ENCODE assay signal across 28 cellular contexts in genomic region chr4:145316961-145317360, GRCh38.
"Had no signal": no experiment of that assay in that cellular context is flagged by ENCODE, and none has a peak within 500 bp of the region (broad histone marks: within the 10 kb centered on the region; RNA-seq: fewer than 3 reads in every experiment).

No MANE protein-coding gene starts in this region.

- H3K36me3 Mint-ChIP-seq: naive thymus-derived CD8-positive, alpha-beta T cell; natural killer cell treated with Interleukin-12 subunit alpha and Interleukin-12 subunit beta and Interleukin-15 and Interleukin-18, amount 100 ng/mL, for 72 hours; neural progenitor cell; stimulated activated effector memory CD8-positive, alpha-beta T cell treated with anti-CD3 and anti-CD28 coated beads, Interleukin-12 subunit alpha, Interleukin-12 subunit beta, amount 100 ng/mL, for 72 hours; stimulated activated naive B cell treated with anti-CD40 and anti-IgM and Interleukin-4, amounts not matched to agents 10 μg/mL and 1 μg/mL and 100 μg/mL, for 72 hours had no signal

- DNase-seq: naive thymus-derived CD8-positive, alpha-beta T cell; occipital lobe; ovary; posterior cingulate gyrus; psoas muscle; right cardiac atrium; right lobe of liver; sigmoid colon; small intestine; stimulated activated CD4-positive, alpha-beta T cell treated with anti-CD3 and anti-CD28 coated beads, Interleukin-15, amount 100 ng/mL, for 24 hours; stimulated activated CD4-positive, alpha-beta T cell treated with anti-CD3 and anti-CD28 coated beads, Interleukin-2, amount 100 ng/mL, for 24 hours; stimulated activated CD4-positive, alpha-beta T cell treated with anti-CD3 and anti-CD28 coated beads, Interleukin-2, amount 100 ng/mL, for 48 hours; stimulated activated CD4-positive, alpha-beta T cell treated with anti-CD3 and anti-CD28 coated beads, Interleukin-4, amount 100 ng/mL, for 24 hours; stimulated activated naive B cell treated with anti-CD40 and anti-IgM and Interleukin-4, amounts not matched to agents 10 μg/mL and 1 μg/mL and 100 μg/mL, for 72 hours; stimulated activated naive CD4-positive, alpha-beta T cell treated with Interleukin-2 at 50 U/mL for 16 hours; stomach; thyroid gland; trophoblast cell; upper lobe of left lung had no signal

- FAIRE-seq: small intestine, urothelium cell line had no signal

- H3K27me3 ChIP-seq: neural progenitor cell, ovary, right lobe of liver, sigmoid colon, stomach, thyroid gland, tibial nerve, upper lobe of left lung had no signal

- H3K9ac ChIP-seq: neural progenitor cell, parathyroid adenoma had no signal

- H3K27me3 Mint-ChIP-seq: progenitor cell of endocrine pancreas had no signal

- ATAC-seq: naive thymus-derived CD8-positive, alpha-beta T cell; natural killer cell treated with Interleukin-12 subunit alpha and Interleukin-12 subunit beta and Interleukin-15 and Interleukin-18, amount 100 ng/mL, for 72 hours; psoas muscle; right cardiac atrium; right lobe of liver; stimulated activated effector memory CD8-positive, alpha-beta T cell treated with anti-CD3 and anti-CD28 coated beads, Interleukin-12 subunit alpha, Interleukin-12 subunit beta, amount 100 ng/mL, for 72 hours; stimulated activated naive B cell treated with anti-CD40 and anti-IgM and Interleukin-4, amounts not matched to agents 10 μg/mL and 1 μg/mL and 100 μg/mL, for 72 hours had no signal

- H2AFZ ChIP-seq: neural progenitor cell, parathyroid adenoma had no signal

- H3K27ac Mint-ChIP-seq: naive thymus-derived CD8-positive, alpha-beta T cell; natural killer cell treated with Interleukin-12 subunit alpha and Interleukin-12 subunit beta and Interleukin-15 and Interleukin-18, amount 100 ng/mL, for 72 hours; neural progenitor cell; progenitor cell of endocrine pancreas; stimulated activated effector memory CD8-positive, alpha-beta T cell treated with anti-CD3 and anti-CD28 coated beads, Interleukin-12 subunit alpha, Interleukin-12 subunit beta, amount 100 ng/mL, for 72 hours; stimulated activated naive B cell treated with anti-CD40 and anti-IgM and Interleukin-4, amounts not matched to agents 10 μg/mL and 1 μg/mL and 100 μg/mL, for 72 hours; stimulated activated naive CD8-positive, alpha-beta T cell treated with anti-CD3 and anti-CD28 coated beads, Interleukin-15, Interleukin-2, amounts not matched to agents 100 ng/mL and 50 ng/mL, for 24 hours had no signal

- H3K36me3 ChIP-seq: neural progenitor cell, ovary, right lobe of liver, sigmoid colon, stomach, thoracic aorta, thyroid gland, tibial nerve, upper lobe of left lung had no signal

- H3K4me1 Mint-ChIP-seq: naive thymus-derived CD8-positive, alpha-beta T cell; neural progenitor cell; stimulated activated effector memory CD8-positive, alpha-beta T cell treated with anti-CD3 and anti-CD28 coated beads, Interleukin-12 subunit alpha, Interleukin-12 subunit beta, amount 100 ng/mL, for 72 hours; stimulated activated naive B cell treated with anti-CD40 and anti-IgM and Interleukin-4, amounts not matched to agents 10 μg/mL and 1 μg/mL and 100 μg/mL, for 72 hours had no signal

- H3K4me3 ChIP-seq: neural progenitor cell, ovary, psoas muscle, right lobe of liver, sigmoid colon, stomach, thoracic aorta, thyroid gland, tibial nerve, upper lobe of left lung had no signal

- H3K79me2 ChIP-seq: parathyroid adenoma had no signal

- H3K9me3 Mint-ChIP-seq: natural killer cell treated with Interleukin-12 subunit alpha and Interleukin-12 subunit beta and Interleukin-15 and Interleukin-18, amount 100 ng/mL, for 72 hours; neural progenitor cell; stimulated activated effector memory CD8-positive, alpha-beta T cell treated with anti-CD3 and anti-CD28 coated beads, Interleukin-12 subunit alpha, Interleukin-12 subunit beta, amount 100 ng/mL, for 72 hours; stimulated activated naive CD8-positive, alpha-beta T cell treated with anti-CD3 and anti-CD28 coated beads, Interleukin-15, Interleukin-2, amounts not matched to agents 100 ng/mL and 50 ng/mL, for 24 hours had no signal

- H3K4me1 ChIP-seq: neural progenitor cell, parathyroid adenoma, psoas muscle, right lobe of liver, sigmoid colon, stomach, thyroid gland, tibial nerve, upper lobe of left lung had no signal

- H3K4me3 Mint-ChIP-seq: naive thymus-derived CD8-positive, alpha-beta T cell; natural killer cell treated with Interleukin-12 subunit alpha and Interleukin-12 subunit beta and Interleukin-15 and Interleukin-18, amount 100 ng/mL, for 72 hours; neural progenitor cell; stimulated activated effector memory CD8-positive, alpha-beta T cell treated with anti-CD3 and anti-CD28 coated beads, Interleukin-12 subunit alpha, Interleukin-12 subunit beta, amount 100 ng/mL, for 72 hours; stimulated activated naive B cell treated with anti-CD40 and anti-IgM and Interleukin-4, amounts not matched to agents 10 μg/mL and 1 μg/mL and 100 μg/mL, for 72 hours; stimulated activated naive CD8-positive, alpha-beta T cell treated with anti-CD3 and anti-CD28 coated beads, Interleukin-15, Interleukin-2, amounts not matched to agents 100 ng/mL and 50 ng/mL, for 24 hours had no signal

- H3K27ac ChIP-seq: neural progenitor cell, ovary, parathyroid adenoma, psoas muscle, right lobe of liver, sigmoid colon, stomach, thoracic aorta, thyroid gland, tibial nerve, upper lobe of left lung had no signal

- H3K9me3 ChIP-seq: ovary, right lobe of liver, sigmoid colon, stomach, thoracic aorta, thyroid gland, tibial nerve, upper lobe of left lung had no signal

- H3K4me2 ChIP-seq: neural progenitor cell had no signal
